ENCODE assay signal across 8 cellular contexts in the genomic region with DNA sequence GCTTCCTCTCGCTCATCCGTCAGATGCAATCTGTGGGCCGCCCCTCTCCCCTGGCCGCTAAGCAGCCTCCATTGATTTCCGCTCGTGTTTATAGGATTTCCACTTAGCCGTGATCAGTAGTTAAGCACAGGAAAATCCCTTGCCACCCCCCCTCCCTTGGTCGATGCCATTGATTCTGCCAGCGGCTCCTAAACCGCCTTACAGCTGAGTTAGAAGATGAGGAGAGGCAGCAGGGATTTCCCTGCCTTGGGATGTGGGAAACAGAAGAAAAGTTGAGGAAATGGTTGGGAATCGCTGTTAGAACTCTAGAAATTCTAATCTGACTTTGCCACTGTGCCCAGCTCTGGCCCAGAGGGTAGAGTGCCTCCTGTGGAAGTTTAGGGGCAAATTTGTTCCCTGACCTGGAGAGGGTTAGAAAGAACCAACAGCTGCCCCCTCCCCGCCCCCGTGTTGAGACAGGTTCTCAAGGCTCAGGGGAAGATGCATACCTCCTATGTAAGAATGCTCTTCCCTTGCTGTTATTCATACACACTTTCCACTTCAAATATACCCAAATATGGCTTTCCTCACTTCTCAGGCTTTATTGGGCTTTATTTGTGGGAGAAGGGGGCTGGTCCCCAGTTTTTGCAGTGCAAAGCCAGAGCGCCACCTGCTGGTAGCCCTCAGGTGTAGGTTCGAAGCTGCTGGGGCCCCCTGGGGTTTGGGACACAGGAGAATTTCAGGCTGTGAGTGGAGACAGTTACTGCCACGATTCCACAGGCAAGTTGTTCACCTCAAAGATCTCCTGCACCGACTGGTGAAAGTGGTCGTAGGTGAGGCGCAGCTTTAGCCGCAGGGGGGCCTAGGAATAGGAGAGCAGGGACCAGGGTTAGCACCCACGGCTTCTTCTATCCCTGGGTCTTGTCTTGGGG. TPM values are rescaled to one million over a fixed set of nuclear protein-coding genes. Genes with fewer than 3 reads are reported as not detected.
DNase-seq lines count a peak whose midpoint lies in the region; ATAC-seq and TF ChIP-seq lines count a peak whose summit lies in the region.

No MANE protein-coding gene starts in this region.

- H3K4me1 ChIP-seq in PC-3 (ENCODE audit: insufficient read depth, low read length): peaks cover 32% of the 10 kb centered on the region

- H3K9me3 ChIP-seq in PC-3 (ENCODE audit: low read length): no peaks in the 10 kb centered on the region

- H3K27me3 ChIP-seq in H7 (ENCODE audit: control insufficient read depth, insufficient read depth, low read length) (no peaks in the 10 kb centered on the region), PC-3 (ENCODE audit: low read length) (no peaks in the 10 kb centered on the region)

- POLR2A ChIA-PET in PC-3 (lab: Charles Lee; ENCODE audit: unreplicated experiment): no interaction called here

- no peak overlapping the region for H3K4me2 ChIP-seq in PC-3 (ENCODE audit: low read length)

- H3F3A ChIP-seq in PC-3 (ENCODE audit: low read length, unreplicated experiment): no peaks in the 10 kb centered on the region

- no peaks in the 10 kb centered on the region for H3K9me2 ChIP-seq in PC-3 (replicated peaks; ENCODE audit: low read length)

- DNase-seq in AG08395 (ENCODE audit: low spot score) (peak; percentile 67), H7 (peak; percentile 87), PC-3 (peak; percentile 48), head of caudate nucleus (peak in 35 of 42 donors; percentile 47 to 86 (median 71)), GDM1 (lab: John Stamatoyannopoulos, UW) (no peak)
- DNase-seq in activated effector memory CD4-positive, alpha-beta T cell treated with Interleukin-2 at 50 U/mL for 16 hours: peak; percentile 37
- DNase-seq in stimulated activated CD4-positive, alpha-beta T cell treated with anti-CD3 and anti-CD28 coated beads, Interleukin-12 subunit alpha, Interleukin-12 subunit beta, amount 100 ng/mL, for 48 hours (ENCODE audit: low read depth in 2 of 3, low spot score in 1 of 3): peak; percentile 42 to 63 (median 58)

- peak; percentile 98 for TF ChIP-seq CTCF in PC-3 (conservative IDR thresholded peaks at IDR 0.05; ENCODE audit: low read depth, low read length)

- H3K79me2 ChIP-seq in PC-3 (ENCODE audit: low read length): peaks cover 26% of the 10 kb centered on the region

- no peaks in the 10 kb centered on the region for H4K20me1 ChIP-seq in PC-3 (ENCODE audit: low read length)

- intact Hi-C loops in PC-3 (cut with micrococcal nuclease): loop anchor here (10.0 kb wide), 1 partner anchor 484 kb away; no protein-coding TSS in a partner anchor
- intact Hi-C loops in head of caudate nucleus (cut with DNase I): loop anchor here (10.0 kb wide), 1 partner anchor 234 kb away; the partner anchor contains the start of gene PABPN1

- H3K9ac ChIP-seq in PC-3 (ENCODE audit: low read length): no peak overlapping the region

- H2AFZ ChIP-seq in PC-3 (ENCODE audit: low read length): no peak overlapping the region

- H3K36me3 ChIP-seq in H7 (replicated peaks; ENCODE audit: control insufficient read depth, insufficient read depth, low read length): peaks cover 35% of the 10 kb centered on the region
- H3K36me3 ChIP-seq in PC-3 (ENCODE audit: low read depth, low read length): peaks cover 11% of the 10 kb centered on the region

- CTCF ChIA-PET in PC-3 (lab: Charles Lee): interaction anchor here (1.3 kb wide), 1 partner anchor 81 kb away, joined by 4 read pairs; no protein-coding TSS in a partner anchor

- H3K4me3 ChIP-seq in H7 (ENCODE audit: insufficient read depth, low read depth, low read length) (no peak overlapping the region), PC-3 (ENCODE audit: low read length) (no peak overlapping the region)

- ATAC-seq in PC-3 (no peak), GM21717 (IDR thresholded peaks at IDR 0.05; ENCODE audit: unreplicated experiment) (no peak)

- no TSS peak for BruUV-seq in PC-3 (replicated peaks; lab: Mats Ljungman, UMichigan)

- no peak overlapping the region for H3K27ac ChIP-seq in PC-3 (ENCODE audit: low read length)

RNA-seq across cellular contexts. Expression of gene THTPA, which starts 3.2 kb away (rescaled TPM):
- total RNA-seq in H7 (2014; rRNA removed; shearing (Covaris generic)): 12.1 and 14.0 TPM in 2 replicates
- total RNA-seq in PC-3 (2014; rRNA removed): 13.0 and 27.2 TPM in 2 replicates

RNA-seq across cellular contexts. Expression of gene ZFHX2, which starts 7.7 kb away (rescaled TPM):
- total RNA-seq in H7 (2014; rRNA removed; shearing (Covaris generic)): 2.2 and 3.4 TPM in 2 replicates
- total RNA-seq in PC-3 (2014; rRNA removed): 0.55 and 1.4 TPM in 2 replicates

RNA-seq across cellular contexts. Expression of gene AP1G2, which starts 8.3 kb away (rescaled TPM):
- 83.3 and 94.9 TPM in 2 replicates for total RNA-seq in H7 (2014; rRNA removed; shearing (Covaris generic))
- total RNA-seq in PC-3 (2014; rRNA removed): 69.7 and 71.7 TPM in 2 replicates

RNA-seq across cellular contexts. Expression of gene JPH4, which starts 19.3 kb away (rescaled TPM):
- 1.4 and 2.0 TPM in 2 replicates for total RNA-seq in H7 (2014; rRNA removed; shearing (Covaris generic))
- not detected in 2 replicates for total RNA-seq in PC-3 (2014; rRNA removed)
